ENCODE assay signal across 22 cellular contexts in genomic region chr6:64712606-64713005, GRCh38.
"Had no signal": no experiment of that assay in that cellular context is flagged by ENCODE, and none has a peak within 500 bp of the region (broad histone marks: within the 10 kb centered on the region; RNA-seq: fewer than 3 reads in every experiment).

No MANE protein-coding gene starts in this region.

- H3K27me3 ChIP-seq: brain microvascular endothelial cell, cardiac muscle cell had no signal

- H3K27ac ChIP-seq: brain microvascular endothelial cell, cardiac muscle cell, WERI-Rb-1 had no signal

- H3K4me3 ChIP-seq: cardiac muscle cell had no signal

- DNase-seq: activated CD4-positive, alpha-beta T cell treated with anti-CD3 and anti-CD28 coated beads for 36 hours; activated CD8-positive, alpha-beta memory T cell treated with anti-CD3 and anti-CD28 coated beads, Interleukin-2, amount 50 U/mL, for 4 hours; activated CD8-positive, alpha-beta T cell treated with anti-CD3 and anti-CD28 coated beads for 36 hours; activated gamma-delta T cell treated with Interleukin-2 at 50 U/mL for 16 hours; activated naive CD4-positive, alpha-beta T cell treated with anti-CD3 and anti-CD28 coated beads, Interleukin-2, amount 10 ng/mL, durations not matched to agents 7 days and 5 days; activated naive CD8-positive, alpha-beta T cell treated with anti-CD3 and anti-CD28 coated beads for 36 hours; activated T-cell treated with anti-CD3 and anti-CD28 coated beads, Interleukin-2, amount 50 U/mL, for 72 hours; anterior cingulate cortex; brain microvascular endothelial cell; Karpas-422; NCI-H1105 treated with DMSO at 0.1 percent for 48 hours; NCI-H1436 treated with DMSO at 0.1 percent for 48 hours; NCI-H187; NCI-H2081; NCI-H446; NCI-H524; SIG-M5; T-cell; T-helper 2 cell; T1000; WERI-Rb-1 had no signal

- H3K36me3 ChIP-seq: brain microvascular endothelial cell, cardiac muscle cell, WERI-Rb-1 had no signal

- ATAC-seq: activated CD4-positive, alpha-beta T cell treated with anti-CD3 and anti-CD28 coated beads for 36 hours; activated CD8-positive, alpha-beta T cell treated with anti-CD3 and anti-CD28 coated beads for 36 hours; activated T-cell treated with anti-CD3 and anti-CD28 coated beads, Interleukin-2, amount 50 U/mL, for 72 hours; T-cell had no signal
